ENCODE assay signal across 17 cellular contexts in the genomic region with DNA sequence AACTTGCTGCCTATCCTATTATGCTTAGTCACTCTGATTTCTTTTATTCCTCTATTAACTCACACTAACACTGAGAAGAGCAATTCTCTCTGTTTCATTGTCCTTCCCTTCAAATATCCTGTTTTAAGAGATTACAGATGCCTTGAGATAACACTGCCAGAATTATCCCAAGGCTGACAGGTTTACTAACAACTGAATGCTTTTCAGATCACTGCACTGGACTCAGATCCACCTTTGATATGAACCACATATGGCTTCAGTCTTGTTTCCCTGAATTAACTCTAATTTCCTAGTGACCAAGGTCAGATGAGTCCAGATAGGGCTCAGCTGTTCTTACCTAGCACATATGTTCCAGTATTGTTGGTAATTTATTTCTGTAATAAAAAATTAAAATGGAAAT.
"Had no signal": no experiment of that assay in that cellular context is flagged by ENCODE, and none has a peak within 500 bp of the region (broad histone marks: within the 10 kb centered on the region; RNA-seq: fewer than 3 reads in every experiment).

No MANE protein-coding gene starts in this region.

- H3K27me3 ChIP-seq: heart right ventricle, right lobe of liver, testis had no signal

- ATAC-seq: activated CD4-positive, CD25-positive, alpha-beta regulatory T cell treated with anti-CD3 and anti-CD28 coated beads, Interleukin-2, amount 50 U/mL, for 24 hours; activated CD8-positive, alpha-beta T cell treated with anti-CD3 and anti-CD28 coated beads, Interleukin-2, amount 10 ng/mL, durations not matched to agents 7 days and 5 days; heart right ventricle; right lobe of liver; stimulated activated memory B cell treated with anti-CD40 and anti-IgM and Interleukin-4, amounts not matched to agents 10 μg/mL and 1 μg/mL and 100 μg/mL, for 72 hours had no signal

- H3K36me3 ChIP-seq: heart right ventricle, left ventricle myocardium inferior, right lobe of liver had no signal

- H3K9me3 ChIP-seq: heart right ventricle, left ventricle myocardium inferior, right lobe of liver, testis had no signal

- H3K27ac ChIP-seq: coronary artery, heart right ventricle, left ventricle myocardium inferior, right lobe of liver, testis had no signal

- H3K4me3 ChIP-seq: coronary artery, heart right ventricle, left ventricle myocardium inferior, right lobe of liver, smooth muscle cell, testis had no signal

- DNase-seq: activated CD4-positive, alpha-beta T cell treated with anti-CD3 and anti-CD28 coated beads, Interleukin-2, amount 10 ng/mL, durations not matched to agents 7 days and 5 days; activated CD8-positive, alpha-beta T cell treated with anti-CD3 and anti-CD28 coated beads, Interleukin-2, amount 10 ng/mL, durations not matched to agents 7 days and 5 days; activated naive CD4-positive, alpha-beta T cell treated with anti-CD3 and anti-CD28 coated beads for 36 hours; activated T-cell treated with anti-CD3 and anti-CD28 coated beads, Interleukin-2, amount 50 U/mL, for 24 hours; heart right ventricle; kidney glomerular epithelial cell; left ventricle myocardium inferior; mammary epithelial cell; naive B cell; right lobe of liver; stimulated activated CD4-positive, alpha-beta T cell treated with anti-CD3 and anti-CD28 coated beads, Interleukin-4, amount 100 ng/mL, for 4 hours; T1000; testis had no signal
